In genomic region chr10:20990604-20991003, GRCh38 we compare ENCODE assay signal across 18 cellular contexts.
A peak's percentile ranks its signal among the peaks of the same experiment; 100 is the strongest.
DNase-seq lines count a peak whose midpoint lies in the region; ATAC-seq and TF ChIP-seq lines count a peak whose summit lies in the region.
"Had no signal": no experiment of that assay in that cellular context is flagged by ENCODE, and none has a peak within 500 bp of the region (broad histone marks: within the 10 kb centered on the region; RNA-seq: fewer than 3 reads in every experiment).

No MANE protein-coding gene starts in this region.

- no peaks in the 10 kb centered on the region for H3K79me2 ChIP-seq in hepatocyte
- no peaks in the 10 kb centered on the region for H3K79me2 ChIP-seq in smooth muscle cell (ENCODE audit: low read depth)

- no peak overlapping the region for H3K4me2 ChIP-seq in hepatocyte
- peak overlapping the region; percentile 70 for H3K4me2 ChIP-seq in smooth muscle cell

- peaks cover 4% of the 10 kb centered on the region for H3K27me3 Mint-ChIP-seq in brain
- H3K27me3 Mint-ChIP-seq in naive thymus-derived CD4-positive, alpha-beta T cell: peaks cover 0 to 12% (median 5%) of the 10 kb centered on the region in 5 donors

- H3K4me3 ChIP-seq in hepatocyte (no peak overlapping the region), smooth muscle cell (no peak overlapping the region), left ventricle myocardium inferior (no peak overlapping the region)
- no peak overlapping the region for H3K4me3 ChIP-seq in naive thymus-derived CD4-positive, alpha-beta T cell (ENCODE audit: low read length)
- H3K4me3 ChIP-seq: GM12878, psoas muscle, upper lobe of left lung had no signal

- H2AFZ ChIP-seq in hepatocyte (no peak overlapping the region), smooth muscle cell (ENCODE audit: low read depth) (no peak overlapping the region)

- WGBS in hepatocyte (ENCODE audit: low lambda C conversion rate, missing lambda C conversion rate): 72% methylated on average over 1 of the region's 1 CpG
- 31% methylated on average over 1 of the region's 1 CpG for WGBS in smooth muscle cell (ENCODE audit: low lambda C conversion rate)

- DNase-seq in HS-5 (ENCODE audit: low read depth) (peak; percentile 10), hepatocyte (ENCODE audit: low spot score) (no peak), smooth muscle cell (lab: John Stamatoyannopoulos, UW; ENCODE audit: unreplicated experiment) (no peak), left ventricle myocardium inferior (no peak)
- no peak for DNase-seq in naive thymus-derived CD4-positive, alpha-beta T cell
- DNase-seq: activated CD4-positive, alpha-beta T cell treated with anti-CD3 and anti-CD28 coated beads for 1 hour; activated T-cell treated with anti-CD3 and anti-CD28 coated beads for 4 hours; IMR-90; NCI-H1105 treated with DMSO at 0.1 percent for 48 hours; NCI-H2227 treated with DMSO at 0.1 percent for 48 hours; OCI-M1; psoas muscle; upper lobe of left lung had no signal

- H3K27me3 ChIP-seq in hepatocyte: no peaks in the 10 kb centered on the region
- H3K27me3 ChIP-seq in smooth muscle cell (ENCODE audit: low read depth): no peaks in the 10 kb centered on the region
- no peaks in the 10 kb centered on the region for H3K27me3 ChIP-seq in left ventricle myocardium inferior (ENCODE audit: low read depth)
- no peaks in the 10 kb centered on the region for H3K27me3 ChIP-seq in naive thymus-derived CD4-positive, alpha-beta T cell (ENCODE audit: control insufficient read depth in 2 of 2, insufficient read depth in 2 of 2, low read length in 2 of 2)
- H3K27me3 ChIP-seq: upper lobe of left lung had no signal

- H4K20me1 ChIP-seq in hepatocyte (ENCODE audit: insufficient read depth, poor library complexity, severe bottlenecking): no peaks in the 10 kb centered on the region
- H4K20me1 ChIP-seq in smooth muscle cell (ENCODE audit: low read depth): no peaks in the 10 kb centered on the region

- peak overlapping the region; percentile 31 for H3K27ac ChIP-seq in hepatocyte
- H3K27ac ChIP-seq in smooth muscle cell (ENCODE audit: low read depth): peak overlapping the region; percentile 85
- no peak overlapping the region for H3K27ac ChIP-seq in left ventricle myocardium inferior (replicated peaks)
- H3K27ac ChIP-seq in naive thymus-derived CD4-positive, alpha-beta T cell (ENCODE audit: low read depth, low read length): no peak overlapping the region
- H3K27ac ChIP-seq: psoas muscle, upper lobe of left lung had no signal

- no peak overlapping the region for H3K4me3 Mint-ChIP-seq in brain
- no peak overlapping the region for H3K4me3 Mint-ChIP-seq in naive thymus-derived CD4-positive, alpha-beta T cell
- H3K4me3 Mint-ChIP-seq: CD14-positive monocyte had no signal

- POLR2A ChIA-PET in naive thymus-derived CD4-positive, alpha-beta T cell (lab: Charles Lee): no interaction called here

- TF ChIP-seq CTCF in brain (conservative IDR thresholded peaks at IDR 0.05) (no peak), hepatocyte (IDR thresholded peaks at IDR 0.05; ENCODE audit: poor library complexity) (no peak), smooth muscle cell (IDR thresholded peaks at IDR 0.05; ENCODE audit: borderline replicate concordance, insufficient read depth, poor library complexity, severe bottlenecking) (no peak), left ventricle myocardium inferior (IDR thresholded peaks at IDR 0.05; ENCODE audit: borderline replicate concordance) (no peak)

- no peaks in the 10 kb centered on the region for H3K36me3 Mint-ChIP-seq in brain
- no peaks in the 10 kb centered on the region for H3K36me3 Mint-ChIP-seq in naive thymus-derived CD4-positive, alpha-beta T cell
- H3K36me3 Mint-ChIP-seq: CD14-positive monocyte had no signal

- intact Hi-C loops in left ventricle myocardium inferior (cut with micrococcal nuclease): no loop called here
- intact Hi-C loops in naive thymus-derived CD4-positive, alpha-beta T cell (cut with micrococcal nuclease): no loop called here

- peaks cover 10% of the 10 kb centered on the region for H3K4me1 ChIP-seq in hepatocyte (ENCODE audit: insufficient read depth)
- H3K4me1 ChIP-seq in smooth muscle cell (ENCODE audit: low read depth): peaks cover 39% of the 10 kb centered on the region
- peaks cover 9% of the 10 kb centered on the region for H3K4me1 ChIP-seq in left ventricle myocardium inferior
- no peaks in the 10 kb centered on the region for H3K4me1 ChIP-seq in naive thymus-derived CD4-positive, alpha-beta T cell (ENCODE audit: control insufficient read depth in 2 of 2, insufficient read depth in 2 of 2, low read length in 2 of 2)
- H3K4me1 ChIP-seq: psoas muscle had no signal

- H3K9me3 Mint-ChIP-seq in brain: peaks cover 0 to 9% (median 3%) of the 10 kb centered on the region in 5 experiments
- peaks cover 0 to 6% (median 0%) of the 10 kb centered on the region in 11 donors for H3K9me3 Mint-ChIP-seq in naive thymus-derived CD4-positive, alpha-beta T cell

- peaks cover 10% of the 10 kb centered on the region for H3F3A ChIP-seq in smooth muscle cell (ENCODE audit: low read depth)

- H3K36me3 ChIP-seq in hepatocyte (replicated peaks; ENCODE audit: insufficient read depth, low read depth): no peaks in the 10 kb centered on the region
- no peaks in the 10 kb centered on the region for H3K36me3 ChIP-seq in smooth muscle cell (ENCODE audit: low read depth)
- no peaks in the 10 kb centered on the region for H3K36me3 ChIP-seq in left ventricle myocardium inferior
- no peaks in the 10 kb centered on the region for H3K36me3 ChIP-seq in naive thymus-derived CD4-positive, alpha-beta T cell (ENCODE audit: control insufficient read depth in 2 of 3, insufficient read depth in 3 of 3, low read length in 3 of 3)
- H3K36me3 ChIP-seq: upper lobe of left lung had no signal

- no peaks in the 10 kb centered on the region for H3K9me3 ChIP-seq in hepatocyte (ENCODE audit: low read depth)
- no peaks in the 10 kb centered on the region for H3K9me3 ChIP-seq in smooth muscle cell (replicated peaks; ENCODE audit: low read depth)
- no peaks in the 10 kb centered on the region for H3K9me3 ChIP-seq in left ventricle myocardium inferior (replicated peaks)
- no peaks in the 10 kb centered on the region for H3K9me3 ChIP-seq in naive thymus-derived CD4-positive, alpha-beta T cell (ENCODE audit: control insufficient read depth in 2 of 3, low read length in 3 of 3)
- H3K9me3 ChIP-seq: psoas muscle, upper lobe of left lung had no signal

- CTCF ChIA-PET in naive thymus-derived CD4-positive, alpha-beta T cell (lab: Charles Lee): no interaction called here

- no peaks in the 10 kb centered on the region for H3K9me2 ChIP-seq in hepatocyte (replicated peaks; ENCODE audit: insufficient read depth)

- H3K27ac Mint-ChIP-seq in brain: peak overlapping the region in 3 of 5 experiments; percentile 4 to 80 (median 11)
- no peak overlapping the region for H3K27ac Mint-ChIP-seq in naive thymus-derived CD4-positive, alpha-beta T cell
- H3K27ac Mint-ChIP-seq: CD14-positive monocyte had no signal

- peaks cover 43% of the 10 kb centered on the region for H3K4me1 Mint-ChIP-seq in brain
- H3K4me1 Mint-ChIP-seq in naive thymus-derived CD4-positive, alpha-beta T cell: peaks cover 0 to 1% (median 0%) of the 10 kb centered on the region in 7 donors
- H3K4me1 Mint-ChIP-seq: CD14-positive monocyte had no signal

- peak overlapping the region; percentile 12 for H3K9ac ChIP-seq in smooth muscle cell (ENCODE audit: low read depth)

- ATAC-seq in HG03521 (IDR thresholded peaks at IDR 0.05; ENCODE audit: unreplicated experiment) (no peak), HG03469 (IDR thresholded peaks at IDR 0.05; ENCODE audit: unreplicated experiment) (no peak)
- no peak for ATAC-seq in naive thymus-derived CD4-positive, alpha-beta T cell
- ATAC-seq: GM12878, psoas muscle had no signal

Comparison
In these comparisons a context has a peak if more than half of its experiments do, and no peak if none do; other contexts are left out.
1. H3K27ac Mint-ChIP-seq: peak in brain (3 of 5); none in naive thymus-derived CD4-positive, alpha-beta T cell (0 of 9).
2. H3K27ac ChIP-seq: peak in hepatocyte (single experiment) and smooth muscle cell (single experiment); none in left ventricle myocardium inferior (single experiment) and naive thymus-derived CD4-positive, alpha-beta T cell (single experiment).